In the genomic region with DNA sequence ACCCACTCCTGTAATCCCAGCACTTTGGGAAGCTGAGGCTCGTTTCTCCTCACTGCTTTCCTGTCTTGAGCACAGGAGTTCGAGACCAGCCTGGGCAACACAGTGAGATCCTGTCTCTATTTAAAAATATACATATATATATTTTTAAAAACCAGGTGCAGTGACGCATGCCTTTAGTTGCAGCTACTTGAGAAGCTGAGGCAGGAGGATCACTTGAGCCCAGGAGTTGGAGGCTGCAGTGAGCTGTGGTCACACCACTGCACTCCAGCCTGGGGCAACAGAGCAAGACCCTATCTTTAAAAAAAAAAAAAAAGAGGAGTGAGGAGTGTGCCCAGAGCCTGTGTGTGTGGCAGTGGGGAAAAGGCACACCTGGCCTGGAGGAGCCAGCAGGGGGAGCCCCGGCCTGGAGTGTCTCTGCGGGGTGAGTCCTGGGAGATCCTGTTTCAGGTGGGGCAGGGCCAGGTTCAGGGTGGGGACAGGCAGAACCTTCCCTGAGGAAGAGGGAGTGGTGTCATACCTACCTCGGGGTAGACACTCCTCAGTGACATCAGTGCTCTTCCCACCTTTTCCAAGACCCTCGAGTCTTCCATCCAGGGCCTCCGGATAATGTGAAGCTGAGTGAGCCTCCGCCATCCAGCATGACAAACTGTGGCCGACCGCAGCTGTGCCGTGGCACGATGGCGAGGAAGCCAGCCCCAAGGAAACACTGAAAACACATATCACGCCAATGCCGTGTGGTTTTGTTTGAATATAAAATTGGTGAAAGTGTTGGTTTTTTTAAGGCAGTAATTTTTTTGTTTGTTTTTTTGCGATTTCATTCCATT, we compare ENCODE assay signal across 8 cellular contexts. TPM values are rescaled to one million over a fixed set of nuclear protein-coding genes. Genes with fewer than 3 reads are reported as not detected.
DNase-seq lines count a peak whose midpoint lies in the region; ATAC-seq and TF ChIP-seq lines count a peak whose summit lies in the region.

No MANE protein-coding gene starts in this region.

- in situ Hi-C loops in astrocyte of the spinal cord (cut with HindIII; ENCODE audit: low sequenced_read_pairs) = no loop called here

- peak; percentile 95 for ATAC-seq in left lobe of liver
- peak; percentile 82 for ATAC-seq in stimulated activated naive CD8-positive, alpha-beta T cell treated with anti-CD3 and anti-CD28 coated beads, Interleukin-15, Interleukin-2, amounts not matched to agents 100 U/mL and 50 U/mL, for 24 hours
- ATAC-seq in GM18519 (IDR thresholded peaks at IDR 0.05; ENCODE audit: low FRiP score, unreplicated experiment) = no peak

- no peak overlapping the region for H3K4me3 ChIP-seq in astrocyte of the spinal cord (ENCODE audit: low read depth, low read length)

- DNase-seq in NCI-H2171 treated with DMSO at 0.1 percent for 48 hours (lab: John Stamatoyannopoulos, UW) (peak; percentile 21), NCI-H2171 (lab: John Stamatoyannopoulos, UW) (no peak), T follicular helper cell (ENCODE audit: low read depth) (peak; percentile 64), astrocyte of the spinal cord (ENCODE audit: low read depth, low spot score) (no peak), left lobe of liver (ENCODE audit: low spot score) (peak; percentile 68), mesenteric fat pad (ENCODE audit: low spot score) (no peak)
- peak; percentile 65 for DNase-seq in stimulated activated naive CD8-positive, alpha-beta T cell treated with anti-CD3 and anti-CD28 coated beads, Interleukin-15, Interleukin-2, amounts not matched to agents 100 U/mL and 50 U/mL, for 24 hours

- peak; percentile 74 for TF ChIP-seq CTCF in astrocyte of the spinal cord (IDR thresholded peaks at IDR 0.05; ENCODE audit: low read depth, low read length)

RNA-seq across cellular contexts. Expression of gene ARPC1B, which starts 9.0 kb away (rescaled TPM):
- total RNA-seq in left lobe of liver (37.4 TPM), mesenteric fat pad (159 TPM)

RNA-seq across cellular contexts. Expression of gene ARPC1A, which starts 39.8 kb away (rescaled TPM):
- total RNA-seq in left lobe of liver (64.2 TPM), mesenteric fat pad (109 TPM)

RNA-seq across cellular contexts. Expression of gene PDAP1, which starts 42.9 kb away (rescaled TPM):
- total RNA-seq in left lobe of liver = 32.7 TPM
- 88.8 TPM for total RNA-seq in mesenteric fat pad

RNA-seq across cellular contexts. Expression of gene BUD31, which starts 43.2 kb away (rescaled TPM):
- 25.8 TPM for total RNA-seq in left lobe of liver
- 68.2 TPM for total RNA-seq in mesenteric fat pad

Comparison
In these comparisons a context has a peak if more than half of its experiments do, and no peak if none do; other contexts are left out.
1. DNase-seq: peak in NCI-H2171 treated with DMSO at 0.1 percent for 48 hours (single experiment), T follicular helper cell (single experiment), left lobe of liver (single experiment) and stimulated activated naive CD8-positive, alpha-beta T cell treated with anti-CD3 and anti-CD28 coated beads, Interleukin-15, Interleukin-2, amounts not matched to agents 100 U/mL and 50 U/mL, for 24 hours (single experiment); none in NCI-H2171 (single experiment), astrocyte of the spinal cord (single experiment) and mesenteric fat pad (single experiment).